8 cellular contexts compared by ENCODE assay signal in genomic region chr12:93167841-93168492, GRCh38.
A peak's percentile ranks its signal among the peaks of the same experiment; 100 is the strongest.
DNase-seq lines count a peak whose midpoint lies in the region; ATAC-seq and TF ChIP-seq lines count a peak whose summit lies in the region.

No MANE protein-coding gene starts in this region.

- TF ChIP-seq POLR2A in GM18505 (IDR thresholded peaks at IDR 0.05; ENCODE audit: borderline replicate concordance, extremely low read depth, insufficient read depth, insufficient read length) (peak; percentile 44), NB4 (IDR thresholded peaks at IDR 0.05; ENCODE audit: extremely low read depth, insufficient read length) (no peak)

- ATAC-seq in GM18505 (IDR thresholded peaks at IDR 0.05; ENCODE audit: unreplicated experiment): peak; percentile 55
- ATAC-seq in GM21825 (IDR thresholded peaks at IDR 0.05; ENCODE audit: unreplicated experiment): peak; percentile 66

- no peak overlapping the region for H3K4me3 ChIP-seq in NB4 (ENCODE audit: low read depth, low read length)
- H3K4me3 ChIP-seq in coronary artery: peak overlapping the region; percentile 59

- DNase-seq in NB4 (ENCODE audit: low read depth) (peak; percentile 67), coronary artery (ENCODE audit: low spot score) (no peak), midbrain (lab: John Stamatoyannopoulos, UW) (peak; percentile 57), type B pancreatic cell (ENCODE audit: extremely low spot score, unreplicated experiment) (no peak), NCI-H1105 (lab: John Stamatoyannopoulos, UW) (no peak), NCI-H2196 (lab: John Stamatoyannopoulos, UW; ENCODE audit: unreplicated experiment) (no peak)

- no peak overlapping the region for H3K27ac ChIP-seq in coronary artery

- H3K27me3 Mint-ChIP-seq in type B pancreatic cell: no peaks in the 10 kb centered on the region

- H3K4me3 Mint-ChIP-seq in type B pancreatic cell: peak overlapping the region; percentile 81

- H3K9me3 Mint-ChIP-seq in type B pancreatic cell: no peaks in the 10 kb centered on the region

- H3K4me1 Mint-ChIP-seq in type B pancreatic cell (ENCODE audit: unreplicated experiment): peaks cover 7% of the 10 kb centered on the region

- no peaks in the 10 kb centered on the region for H3K36me3 Mint-ChIP-seq in type B pancreatic cell

- peak overlapping the region; percentile 58 for H3K27ac Mint-ChIP-seq in type B pancreatic cell

- TF ChIP-seq CTCF in NB4 (IDR thresholded peaks at IDR 0.05; ENCODE audit: low read depth, low read length) (no peak), coronary artery (IDR thresholded peaks at IDR 0.05) (no peak), type B pancreatic cell (conservative IDR thresholded peaks at IDR 0.05) (no peak)

Comparison
In these comparisons a context has a peak if more than half of its experiments do, and no peak if none do; other contexts are left out.
1. DNase-seq: peak in NB4 (single experiment) and midbrain (single experiment); none in coronary artery (single experiment), type B pancreatic cell (single experiment), NCI-H1105 (single experiment) and NCI-H2196 (single experiment).